Comparison of ENCODE assay signal across 22 cellular contexts in genomic region chr11:102539567-102539966, GRCh38. TPM values are rescaled to one million over a fixed set of nuclear protein-coding genes. Genes with fewer than 3 reads are reported as not detected.
"Had no signal": no experiment of that assay in that cellular context is flagged by ENCODE, and none has a peak within 500 bp of the region (broad histone marks: within the 10 kb centered on the region; RNA-seq: fewer than 3 reads in every experiment).

No MANE protein-coding gene starts in this region.

- H3K4me1 ChIP-seq: parathyroid adenoma, psoas muscle, right atrium auricular region, suprapubic skin had no signal

- FAIRE-seq: small intestine, urothelium cell line had no signal

- H3K27ac Mint-ChIP-seq: nephron, type B pancreatic cell had no signal

- H3K27ac ChIP-seq: dorsolateral prefrontal cortex, hepatocyte, parathyroid adenoma, psoas muscle, right atrium auricular region, suprapubic skin, thyroid gland had no signal

- H3K36me3 Mint-ChIP-seq: type B pancreatic cell had no signal

- DNase-seq: cortex of kidney; dorsolateral prefrontal cortex; effector CD8-positive, alpha-beta T cell; foreskin melanocyte; head of caudate nucleus; left colon; left ventricle myocardium superior; mesenchymal stem cell; midbrain; psoas muscle; small intestine; stimulated activated CD4-positive, alpha-beta T cell treated with anti-CD3 and anti-CD28 coated beads, Interleukin-2, amount 100 ng/mL, for 48 hours; stimulated activated naive CD8-positive, alpha-beta T cell treated with anti-CD3 and anti-CD28 coated beads, Interleukin-15, Interleukin-2, amounts not matched to agents 100 U/mL and 50 U/mL, for 24 hours; thyroid gland had no signal

- H3K27me3 ChIP-seq: hepatocyte, right atrium auricular region, thyroid gland had no signal

- H3K9me3 Mint-ChIP-seq: nephron, type B pancreatic cell had no signal

- H3K4me3 ChIP-seq: dorsolateral prefrontal cortex, hepatocyte, lung, psoas muscle, right atrium auricular region, suprapubic skin, thyroid gland had no signal

- H3K4me2 ChIP-seq: hepatocyte had no signal

- H3K9me3 ChIP-seq: psoas muscle, right atrium auricular region, suprapubic skin, thyroid gland had no signal

- H3K4me3 Mint-ChIP-seq: nephron, type B pancreatic cell had no signal

- H3K36me3 ChIP-seq: right atrium auricular region, suprapubic skin, thyroid gland had no signal

- H3K27me3 Mint-ChIP-seq: type B pancreatic cell had no signal

- ATAC-seq: left colon; left ventricle myocardium superior; psoas muscle; stimulated activated naive CD8-positive, alpha-beta T cell treated with anti-CD3 and anti-CD28 coated beads, Interleukin-15, Interleukin-2, amounts not matched to agents 100 U/mL and 50 U/mL, for 24 hours had no signal

- H3K9ac ChIP-seq: parathyroid adenoma had no signal

RNA-seq across cellular contexts. Expression of gene MMP7, which starts 9.0 kb away (rescaled TPM):
- total RNA-seq: left colon, left ventricle myocardium superior, psoas muscle, right atrium auricular region had no signal
